In the genomic region with DNA sequence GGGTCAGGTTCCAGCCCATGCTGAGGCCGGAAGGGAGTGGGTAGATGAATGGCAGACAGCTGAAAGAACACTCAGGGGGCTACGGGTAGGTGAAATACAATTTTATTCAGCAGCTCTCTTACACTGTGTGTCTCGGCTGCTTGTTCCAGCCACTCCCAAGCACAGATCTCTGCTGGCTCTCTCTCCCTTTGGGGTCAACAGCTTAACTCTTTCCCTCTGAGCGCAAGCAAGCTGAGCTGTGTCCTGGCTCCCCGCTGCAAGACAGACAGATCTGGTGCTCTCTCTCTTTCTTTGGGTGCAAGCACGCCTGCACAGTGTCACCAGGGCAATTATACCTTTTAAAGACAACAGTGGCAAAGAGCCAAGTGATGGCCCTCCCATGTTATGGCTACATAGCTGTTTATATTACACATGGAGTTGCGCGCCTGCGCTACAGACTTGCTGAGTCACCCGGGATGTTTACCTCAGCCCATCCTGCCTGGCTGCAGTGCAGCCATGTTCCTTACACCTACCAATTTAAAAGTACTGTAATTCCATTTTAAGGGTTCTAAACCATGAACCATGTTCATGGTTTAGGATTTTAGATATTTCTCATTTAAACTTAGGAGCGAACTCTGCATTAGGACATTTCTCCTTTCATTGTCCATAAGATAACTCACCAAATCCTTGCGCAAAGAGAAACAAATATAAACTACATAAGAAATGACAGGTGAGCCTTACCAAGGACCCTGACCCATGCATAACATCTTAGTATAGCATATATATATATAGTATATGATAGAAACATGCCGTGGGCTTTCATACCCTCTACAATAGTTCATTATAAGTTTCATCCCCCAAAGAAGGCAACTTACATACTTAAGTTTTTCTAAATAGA, we compare ENCODE assay signal across 12 cellular contexts.
DNase-seq lines count a peak whose midpoint lies in the region; ATAC-seq, FAIRE-seq and TF ChIP-seq lines count a peak whose summit lies in the region.
"Had no signal": no experiment of that assay in that cellular context is flagged by ENCODE, and none has a peak within 500 bp of the region (broad histone marks: within the 10 kb centered on the region; RNA-seq: fewer than 3 reads in every experiment).

No MANE protein-coding gene starts in this region.

- H3K9me3 ChIP-seq in A549, result no peaks in the 10 kb centered on the region
- no peaks in the 10 kb centered on the region for H3K9me3 ChIP-seq in IMR-90 (ENCODE audit: control insufficient read depth, insufficient read depth, low read length)
- no peaks in the 10 kb centered on the region for H3K9me3 ChIP-seq in gastroesophageal sphincter

- H3K9me1 ChIP-seq in IMR-90 (ENCODE audit: insufficient read depth, low read length), result peaks cover 6% of the 10 kb centered on the region

- H3K14ac ChIP-seq in IMR-90 (replicated peaks; ENCODE audit: low read depth, low read length), result peak overlapping the region; percentile 95

- no peaks in the 10 kb centered on the region for H4K20me1 ChIP-seq in IMR-90 (ENCODE audit: insufficient read depth, low read length)

- no peak for TF ChIP-seq EP300 in A549 (IDR thresholded peaks at IDR 0.05)
- no peak for TF ChIP-seq EP300 in gastroesophageal sphincter (IDR thresholded peaks at IDR 0.05)

- no peak overlapping the region for H3K56ac ChIP-seq in IMR-90 (ENCODE audit: extremely low read depth, insufficient read depth, low read length)

- no peaks in the 10 kb centered on the region for H3K9me3 Mint-ChIP-seq in activated T-cell treated with anti-CD3 and anti-CD28 coated beads, Interleukin-2, amount 50 U/mL, for 24 hours

- TF ChIP-seq POLR2A in A549 (IDR thresholded peaks at IDR 0.05; ENCODE audit: low read length) (no peak), IMR-90 (IDR thresholded peaks at IDR 0.05; ENCODE audit: low read depth, low read length) (no peak), gastroesophageal sphincter (IDR thresholded peaks at IDR 0.05) (no peak)

- H2BK20ac ChIP-seq in IMR-90 (ENCODE audit: low read depth, low read length), result peak overlapping the region; percentile 90

- peak overlapping the region; percentile 39; the same call in 2 of the 3 replicates for H2BK15ac ChIP-seq in IMR-90 (ENCODE audit: low read depth, low read length)

- H2BK120ac ChIP-seq in IMR-90 (ENCODE audit: low read depth, low read length), result peak overlapping the region; percentile 85

- H3K4ac ChIP-seq in IMR-90 (ENCODE audit: low read depth, low read length), result peak overlapping the region; percentile 96

- H3K4me3 ChIP-seq in A549, result no peak overlapping the region
- no peak overlapping the region for H3K4me3 ChIP-seq in IMR-90 (ENCODE audit: insufficient read depth, low read depth, low read length)
- peak overlapping the region in 1 of 2 donors; percentile 3 for H3K4me3 ChIP-seq in gastroesophageal sphincter

- peak overlapping the region; percentile 84; the same call in 1 of the 2 replicates for H2AK5ac ChIP-seq in IMR-90 (ENCODE audit: low read depth, low read length)

- peak overlapping the region; percentile 75 for H2AK9ac ChIP-seq in IMR-90 (replicated peaks; ENCODE audit: low read depth, low read length, poor library complexity)

- ATAC-seq in A549 (peak; percentile 76 to 90; a peak in 5 of 6 replicates), IMR-90 (ENCODE audit: low read depth) (peak; percentile 66), gastroesophageal sphincter (peak; percentile 74)

- no peak for FAIRE-seq in A549 (lab: Jason Lieb, UNC)

- H3K27me3 ChIP-seq in IMR-90 (ENCODE audit: control insufficient read depth, insufficient read depth, low read length), result no peaks in the 10 kb centered on the region
- no peaks in the 10 kb centered on the region for H3K27me3 ChIP-seq in gastroesophageal sphincter

- 74% methylated on average over 13 of the region's 13 CpGs for WGBS in A549 (ENCODE audit: missing lambda C conversion rate)
- WGBS in IMR-90 (ENCODE audit: extremely low coverage in 2 of 2, insufficient read length in 1 of 2), 2 experiments, result 87% methylated on average over 3 of the region's 13 CpGs; no CpG with 5 or more reads in 1 of the 2 experiments
- WGBS in gastroesophageal sphincter (ENCODE audit: low coverage in 1 of 2), 2 donors, result 49 to 72% methylated on average over 5 to 11 of the region's 13 CpGs

- H4K5ac ChIP-seq in IMR-90 (ENCODE audit: low read depth, low read length), result peak overlapping the region; percentile 85

- peak overlapping the region; percentile 50; the same call in 1 of the 2 replicates for H3K18ac ChIP-seq in IMR-90 (ENCODE audit: low read depth, low read length)

- peaks cover 16% of the 10 kb centered on the region for H3K36me3 Mint-ChIP-seq in activated T-cell treated with anti-CD3 and anti-CD28 coated beads, Interleukin-2, amount 50 U/mL, for 24 hours (ENCODE audit: low read depth)

- no peak overlapping the region for H3K9ac ChIP-seq in IMR-90 (ENCODE audit: low read depth, low read length)

- no peak for TF ChIP-seq RAD21 in A549 (conservative IDR thresholded peaks at IDR 0.05 in 1 of 2, IDR thresholded peaks at IDR 0.05 in 1 of 2)
- no peak for TF ChIP-seq RAD21 in IMR-90 (IDR thresholded peaks at IDR 0.05; ENCODE audit: low read length)

- POLR2A ChIA-PET in A549 (lab: Yijun Ruan, JAX) (no interaction called here), IMR-90 (lab: Charles Lee; ENCODE audit: unreplicated experiment) (no interaction called here)

- dilution Hi-C loops in IMR-90 (cut with HindIII; ENCODE audit: low sequenced_read_pairs, unreplicated experiment), result no loop called here

- in situ Hi-C loops in IMR-90 (cut with MboI; ENCODE audit: low sequenced_read_pairs), result loop anchor here (10.0 kb wide), 1 partner anchor 344 kb away; no protein-coding TSS in a partner anchor

- H3K4me1 Mint-ChIP-seq in activated T-cell treated with anti-CD3 and anti-CD28 coated beads, Interleukin-2, amount 50 U/mL, for 24 hours (ENCODE audit: low read depth), result peaks cover under 1% of the 10 kb centered on the region

- H3K27ac ChIP-seq in A549 (peak overlapping the region; percentile 34 to 69; a peak in 5 of 6 replicates), IMR-90 (ENCODE audit: insufficient read depth, low read length) (no peak overlapping the region), gastroesophageal sphincter (peak overlapping the region in 3 of 4 donors; percentile 71 to 81 (median 76))

- peak overlapping the region; percentile 29 to 68; a peak in 3 of 4 replicates for H4K8ac ChIP-seq in IMR-90 (ENCODE audit: low read depth in 2 of 2, low read length in 2 of 2)

- intact Hi-C loops in IMR-90 (cut with micrococcal nuclease), result no loop called here

- H3K79me1 ChIP-seq in IMR-90 (ENCODE audit: low read depth in 1 of 2, low read length in 2 of 2), result peaks cover 4 to 8% of the 10 kb centered on the region in 2 experiments; a peak in 2 of 4 replicates

- H3K4me2 ChIP-seq in A549 (no peak overlapping the region), IMR-90 (ENCODE audit: low read depth, low read length) (no peak overlapping the region)

- BruUV-seq in IMR-90 (replicated peaks; lab: Mats Ljungman, UMichigan), result no TSS peak

- H2AFZ ChIP-seq in IMR-90 (replicated peaks; ENCODE audit: low read length, poor library complexity), result peak overlapping the region; percentile 55

- H3K4me3 Mint-ChIP-seq in activated T-cell treated with anti-CD3 and anti-CD28 coated beads, Interleukin-2, amount 50 U/mL, for 24 hours, result no peak overlapping the region

- H3K4me1 ChIP-seq in A549, result peaks cover 8% of the 10 kb centered on the region
- H3K4me1 ChIP-seq in IMR-90 (ENCODE audit: control insufficient read depth, insufficient read depth, low read length), result peaks cover 4% of the 10 kb centered on the region; the same call in 1 of the 2 replicates
- peaks cover 0 to 55% (median 0%) of the 10 kb centered on the region in 3 donors for H3K4me1 ChIP-seq in gastroesophageal sphincter

- peak overlapping the region; percentile 38; the same call in 1 of the 2 replicates for H3K23ac ChIP-seq in IMR-90 (ENCODE audit: low read depth, low read length)

- CTCF ChIA-PET in A549 (lab: Yijun Ruan, JAX) (no interaction called here), IMR-90 (lab: Yijun Ruan, JAX) (no interaction called here)

- H2BK5ac ChIP-seq in IMR-90 (ENCODE audit: low read depth, low read length, poor library complexity, severe bottlenecking), result peak overlapping the region; percentile 81

- no peaks in the 10 kb centered on the region for H3K36me3 ChIP-seq in IMR-90 (ENCODE audit: control insufficient read depth, insufficient read depth, low read length)
- H3K36me3 ChIP-seq in gastroesophageal sphincter, result no peaks in the 10 kb centered on the region

- no peak overlapping the region for H3K27ac Mint-ChIP-seq in activated T-cell treated with anti-CD3 and anti-CD28 coated beads, Interleukin-2, amount 50 U/mL, for 24 hours

- peak in 1 of 2 experiments; percentile 63 for DNase-seq in A549 (ENCODE audit: low read depth in 1 of 2, low spot score in 1 of 2)
- DNase-seq in IMR-90, result peak; percentile 78
- peak; percentile 49 for DNase-seq in RPMI7951 (ENCODE audit: low read depth)
- no peak for DNase-seq in NCI-H1436 (lab: John Stamatoyannopoulos, UW)
- DNase-seq in occipital lobe (lab: John Stamatoyannopoulos, UW), result no peak
- DNase-seq in inferior parietal cortex (ENCODE audit: extremely low spot score), result no peak
- no peak for DNase-seq in activated T-cell treated with anti-CD3 and anti-CD28 coated beads, Interleukin-2, amount 50 U/mL, for 24 hours
- DNase-seq: activated CD4-positive, alpha-beta T cell treated with anti-CD3 and anti-CD28 coated beads for 1 hour; cerebellar nuclear complex; glutamatergic neuron; NCI-H524 treated with DMSO at 0.1 percent for 48 hours had no signal

- H4K91ac ChIP-seq in IMR-90 (ENCODE audit: insufficient read depth, low read depth, low read length), result peak overlapping the region; percentile 95

- H3K27me3 Mint-ChIP-seq in activated T-cell treated with anti-CD3 and anti-CD28 coated beads, Interleukin-2, amount 50 U/mL, for 24 hours, result no peaks in the 10 kb centered on the region

- TF ChIP-seq CTCF in A549 (IDR thresholded peaks at IDR 0.05), result no peak
- TF ChIP-seq CTCF in IMR-90 (conservative IDR thresholded peaks at IDR 0.05; ENCODE audit: low read depth, low read length), result no peak
- TF ChIP-seq CTCF in gastroesophageal sphincter (IDR thresholded peaks at IDR 0.05), result no peak

TF ChIP-seq in IMR-90, 13 proteins besides CTCF, POLR2A, EP300 and RAD21 (continues in another document):
- TF ChIP-seq NFE2L2 (IDR thresholded peaks at IDR 0.05; ENCODE audit: low read depth, low read length) (peak; percentile 92), SMC3 (IDR thresholded peaks at IDR 0.05; ENCODE audit: low read depth, low read length) (no peak), RFX5 (IDR thresholded peaks at IDR 0.05; ENCODE audit: low read depth, low read length) (no peak), MAFK (IDR thresholded peaks at IDR 0.05; ENCODE audit: low read depth, low read length) (peak; percentile 49), MAZ (IDR thresholded peaks at IDR 0.05; ENCODE audit: borderline replicate concordance, low read depth, low read length) (no peak)
- TF ChIP-seq, protein P1, sequence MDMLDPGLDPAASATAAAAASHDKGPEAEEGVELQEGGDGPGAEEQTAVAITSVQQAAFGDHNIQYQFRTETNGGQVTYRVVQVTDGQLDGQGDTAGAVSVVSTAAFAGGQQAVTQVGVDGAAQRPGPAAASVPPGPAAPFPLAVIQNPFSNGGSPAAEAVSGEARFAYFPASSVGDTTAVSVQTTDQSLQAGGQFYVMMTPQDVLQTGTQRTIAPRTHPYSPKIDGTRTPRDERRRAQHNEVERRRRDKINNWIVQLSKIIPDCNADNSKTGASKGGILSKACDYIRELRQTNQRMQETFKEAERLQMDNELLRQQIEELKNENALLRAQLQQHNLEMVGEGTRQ (IDR thresholded peaks at IDR 0.05; ENCODE audit: low read depth, low read length), result no peak

Comparison
In these comparisons a context has a peak if more than half of its experiments do, and no peak if none do; other contexts are left out.
1. DNase-seq: peak in IMR-90 (single experiment) and RPMI7951 (single experiment); none in NCI-H1436 (single experiment), occipital lobe (single experiment), inferior parietal cortex (single experiment) and activated T-cell treated with anti-CD3 and anti-CD28 coated beads, Interleukin-2, amount 50 U/mL, for 24 hours (single experiment).
2. Peak in every context shown above with its lines, with median percentiles within 50 percentile points of each other: ATAC-seq.